ENCODE assay signal across 8 cellular contexts in the genomic region with DNA sequence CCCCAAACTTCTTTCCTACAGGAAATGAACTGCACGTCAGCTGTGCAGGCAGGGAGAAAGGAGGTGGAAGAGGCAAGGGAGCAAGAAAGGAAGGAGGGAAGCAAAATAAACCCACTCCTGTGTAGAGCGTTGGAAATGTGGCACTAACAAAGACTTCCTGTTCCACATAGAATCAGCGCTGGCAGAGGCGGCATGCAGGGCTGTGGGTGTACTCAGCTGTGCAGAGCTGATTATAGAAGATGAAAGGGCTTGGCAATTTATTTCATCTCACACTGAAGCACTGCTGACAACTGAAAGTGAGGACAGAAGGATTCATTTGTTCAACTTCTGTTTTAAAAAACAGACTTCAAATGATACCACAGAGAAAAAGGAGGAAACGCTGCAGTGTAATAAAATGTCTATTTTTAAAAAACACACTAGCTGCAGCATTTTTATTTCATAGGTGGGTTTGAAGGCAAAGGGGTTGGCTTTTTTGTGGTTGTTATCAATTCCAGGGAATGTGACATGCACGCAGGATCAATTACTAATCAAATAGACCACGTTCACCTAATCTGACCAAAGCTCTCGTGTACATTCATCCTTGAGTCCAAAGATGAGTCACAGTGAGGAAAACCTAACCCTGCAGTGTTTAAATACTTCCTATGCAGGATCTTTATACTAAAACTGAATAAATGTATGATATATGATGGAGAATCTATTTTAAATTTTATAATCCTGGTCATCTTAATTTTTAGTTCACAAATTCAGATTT.
DNase-seq lines count a peak whose midpoint lies in the region; ATAC-seq and TF ChIP-seq lines count a peak whose summit lies in the region.

No MANE protein-coding gene starts in this region.

- no peak overlapping the region for H4K8ac ChIP-seq in H9 (replicated peaks; ENCODE audit: insufficient read length, low read depth, low read length)

- H3K36me3 Mint-ChIP-seq in H9 (ENCODE audit: insufficient read depth in 1 of 3, low read depth in 3 of 3) = peaks cover 1 to 5% (median 2%) of the 10 kb centered on the region in 3 experiments; a peak in 5 of 7 replicates

- POLR2A ChIA-PET in HEK293 (lab: Yijun Ruan, JAX) = no interaction called here

- H3K18ac ChIP-seq in H9 (ENCODE audit: insufficient read length, low read depth, low read length) = no peak overlapping the region

- no peak overlapping the region for H3K4ac ChIP-seq in H9 (ENCODE audit: low read depth, low read length)

- no peak overlapping the region for H3K27ac ChIP-seq in HEK293 (ENCODE audit: extremely low read depth, low read depth, low read length)
- peak overlapping the region; percentile 21 for H3K27ac ChIP-seq in OCI-LY3 (ENCODE audit: low read length)
- no peak overlapping the region for H3K27ac ChIP-seq in H9 (ENCODE audit: insufficient read length, low read depth, low read length)

- no peak overlapping the region for H3K23ac ChIP-seq in H9 (ENCODE audit: insufficient read length, low read depth, low read length)

- 0 out of 2 replicates have a peak, but pooled peaks cover 4% of the 10 kb centered on the region for H3K4me1 ChIP-seq in HEK293 (ENCODE audit: control insufficient read depth, insufficient read depth, low read length)
- peaks cover 41% of the 10 kb centered on the region for H3K4me1 ChIP-seq in OCI-LY3 (ENCODE audit: low read length)
- no peaks in the 10 kb centered on the region for H3K4me1 ChIP-seq in H9 (ENCODE audit: insufficient read depth, low read length)

- DNase-seq in epithelial cell of proximal tubule (ENCODE audit: low read depth) (no peak), renal cortical epithelial cell (ENCODE audit: low read depth) (peak; percentile 42), AG08396 (ENCODE audit: low spot score) (no peak), H9 (no peak)
- DNase-seq in stimulated activated naive CD8-positive, alpha-beta T cell treated with anti-CD3 and anti-CD28 coated beads, Interleukin-15, Interleukin-2, amounts not matched to agents 100 U/mL and 50 U/mL, for 24 hours = no peak
- DNase-seq in stimulated activated CD4-positive, alpha-beta T cell treated with anti-CD3 and anti-CD28 coated beads, Interleukin-1b, Interleukin-23, amount 100 ng/mL, for 48 hours = no peak

- no CpG with 5 or more reads among the region's 8 CpGs for WGBS in H9 (ENCODE audit: extremely low coverage, insufficient read length, low lambda C conversion rate)

- H3T11ph ChIP-seq in H9 (ENCODE audit: low read length) = no peak overlapping the region

- no peak overlapping the region for H3K56ac ChIP-seq in H9 (ENCODE audit: insufficient read length, low read depth, low read length)

- peaks cover 6 to 7% of the 10 kb centered on the region in 2 experiments; a peak in 3 of 4 replicates for H3K4me1 Mint-ChIP-seq in H9

- no peak overlapping the region for H3K4me3 ChIP-seq in HEK293 (ENCODE audit: low read depth, low read length)
- peak overlapping the region; percentile 47 for H3K4me3 ChIP-seq in OCI-LY3 (ENCODE audit: low read length)
- H3K4me3 ChIP-seq in epithelial cell of proximal tubule (ENCODE audit: low read depth, low read length) = peak overlapping the region; percentile 14

- no peak for ATAC-seq in stimulated activated naive CD8-positive, alpha-beta T cell treated with anti-CD3 and anti-CD28 coated beads, Interleukin-15, Interleukin-2, amounts not matched to agents 100 U/mL and 50 U/mL, for 24 hours

- H2AFZ ChIP-seq in OCI-LY3 (ENCODE audit: low read depth, low read length) (peak overlapping the region; percentile 69), H9 (ENCODE audit: low read length) (no peak overlapping the region)

- no peak overlapping the region for H3K14ac ChIP-seq in H9 (ENCODE audit: insufficient read depth, low read length)

- H2BK20ac ChIP-seq in H9 (ENCODE audit: low read depth, low read length, poor library complexity, severe bottlenecking) = no peak overlapping the region

- no peak overlapping the region for H2AK5ac ChIP-seq in H9 (ENCODE audit: insufficient read length, low read length)

- H3K79me2 ChIP-seq in OCI-LY3 (ENCODE audit: low read length) (no peaks in the 10 kb centered on the region), H9 (ENCODE audit: insufficient read depth, low read length) (no peaks in the 10 kb centered on the region)

- no peak overlapping the region for H4K5ac ChIP-seq in H9 (ENCODE audit: insufficient read length, low read depth, low read length)

- H2BK120ac ChIP-seq in H9 (ENCODE audit: low read depth, low read length, poor library complexity, severe bottlenecking) = no peak overlapping the region

- H2BK5ac ChIP-seq in H9 (ENCODE audit: insufficient read length, low read length) = no peak overlapping the region

- no peak for TF ChIP-seq CTCF in HEK293 (tag by site-specific recombination; IDR thresholded peaks at IDR 0.05)
- no peak for TF ChIP-seq CTCF in OCI-LY3 (IDR thresholded peaks at IDR 0.05; ENCODE audit: low read depth, low read length)
- TF ChIP-seq CTCF in epithelial cell of proximal tubule (conservative IDR thresholded peaks at IDR 0.05; ENCODE audit: low read depth, low read length) = no peak
- TF ChIP-seq CTCF in H9 (conservative IDR thresholded peaks at IDR 0.05) = no peak

- CTCF ChIA-PET in HEK293 (lab: Yijun Ruan, JAX) = interaction anchor here (0.7 kb wide), 1 partner anchor 704 kb away, joined by 3 read pairs; no protein-coding TSS in a partner anchor

- no peaks in the 10 kb centered on the region for H3K23me2 ChIP-seq in H9 (ENCODE audit: insufficient read length, low read depth, low read length, poor library complexity, severe bottlenecking)

- peak overlapping the region; percentile 35; the same call in 1 of the 2 replicates for H3K9ac ChIP-seq in OCI-LY3 (ENCODE audit: low read length)
- no peak overlapping the region for H3K9ac ChIP-seq in H9 (ENCODE audit: extremely low read depth, insufficient read length, low read length)

- H4K91ac ChIP-seq in H9 (ENCODE audit: insufficient read length, low read depth, low read length) = no peak overlapping the region

- H3K9me3 ChIP-seq in HEK293 (ENCODE audit: control insufficient read depth, insufficient read depth, low read depth, low read length) = no peaks in the 10 kb centered on the region
- H3K9me3 ChIP-seq in OCI-LY3 (ENCODE audit: insufficient read depth, low read length) = no peaks in the 10 kb centered on the region
- no peaks in the 10 kb centered on the region for H3K9me3 ChIP-seq in H9 (ENCODE audit: control insufficient read depth, low read depth, low read length)

- H2BK15ac ChIP-seq in H9 (ENCODE audit: low read depth, low read length) = no peak overlapping the region

- H3K27me3 ChIP-seq in OCI-LY3 (ENCODE audit: low read depth, low read length) (no peaks in the 10 kb centered on the region), H9 (ENCODE audit: insufficient read depth, low read length) (no peaks in the 10 kb centered on the region)

- peak overlapping the region in 1 of 3 experiments; percentile 18; a peak in 1 of 7 replicates for H3K27ac Mint-ChIP-seq in H9

- H2BK12ac ChIP-seq in H9 (ENCODE audit: insufficient read length, low read depth, low read length) = no peak overlapping the region

- H3K79me1 ChIP-seq in H9 (ENCODE audit: insufficient read depth, low read depth, low read length, poor library complexity, severe bottlenecking) = no peaks in the 10 kb centered on the region

- H3K9me3 Mint-ChIP-seq in H9 = peaks cover 2% of the 10 kb centered on the region in 2 experiments

- H3K4me3 Mint-ChIP-seq in H9 = no peak overlapping the region

- H3K36me3 ChIP-seq in HEK293 (ENCODE audit: control insufficient read depth in 2 of 2, insufficient read depth in 1 of 2, low read length in 2 of 2) (no peaks in the 10 kb centered on the region), OCI-LY3 (replicated peaks; ENCODE audit: low read depth, low read length) (peaks cover 13% of the 10 kb centered on the region)

- H3K4me2 ChIP-seq in OCI-LY3 (ENCODE audit: low read length) (peak overlapping the region; percentile 67), H9 (ENCODE audit: insufficient read depth, insufficient read length, low read length) (no peak overlapping the region)

- no peaks in the 10 kb centered on the region for H3K27me3 Mint-ChIP-seq in H9 (ENCODE audit: low read depth)

- no peaks in the 10 kb centered on the region for H4K20me1 ChIP-seq in OCI-LY3 (ENCODE audit: insufficient read depth, low read length)
- no peaks in the 10 kb centered on the region for H4K20me1 ChIP-seq in H9 (ENCODE audit: control insufficient read depth, insufficient read depth, insufficient read length)

TF ChIP-seq in HEK293, 187 proteins besides CTCF, POLR2A, EP300 and RAD21 (continues in another document):
- TF ChIP-seq, protein P1, sequence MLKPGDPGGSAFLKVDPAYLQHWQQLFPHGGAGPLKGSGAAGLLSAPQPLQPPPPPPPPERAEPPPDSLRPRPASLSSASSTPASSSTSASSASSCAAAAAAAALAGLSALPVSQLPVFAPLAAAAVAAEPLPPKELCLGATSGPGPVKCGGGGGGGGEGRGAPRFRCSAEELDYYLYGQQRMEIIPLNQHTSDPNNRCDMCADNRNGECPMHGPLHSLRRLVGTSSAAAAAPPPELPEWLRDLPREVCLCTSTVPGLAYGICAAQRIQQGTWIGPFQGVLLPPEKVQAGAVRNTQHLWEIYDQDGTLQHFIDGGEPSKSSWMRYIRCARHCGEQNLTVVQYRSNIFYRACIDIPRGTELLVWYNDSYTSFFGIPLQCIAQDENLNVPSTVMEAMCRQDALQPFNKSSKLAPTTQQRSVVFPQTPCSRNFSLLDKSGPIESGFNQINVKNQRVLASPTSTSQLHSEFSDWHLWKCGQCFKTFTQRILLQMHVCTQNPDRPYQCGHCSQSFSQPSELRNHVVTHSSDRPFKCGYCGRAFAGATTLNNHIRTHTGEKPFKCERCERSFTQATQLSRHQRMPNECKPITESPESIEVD (tag by site-specific recombination; IDR thresholded peaks at IDR 0.05) = 0 out of 2 replicates have a peak, but pooled peaks have one; percentile 33
- TF ChIP-seq ZFHX2 (tag by site-specific recombination; conservative IDR thresholded peaks at IDR 0.05) = peak; percentile 73
- no peak for TF ChIP-seq ZNF510 (tag by site-specific recombination; IDR thresholded peaks at IDR 0.05; ENCODE audit: insufficient replicate concordance)
- no peak for TF ChIP-seq PBX3 (CRISPR knock-in tag; IDR thresholded peaks at IDR 0.05)
- no peak for TF ChIP-seq ZNF114 (tag by site-specific recombination; IDR thresholded peaks at IDR 0.05)
- no peak for TF ChIP-seq MZF1 (tag by site-specific recombination; IDR thresholded peaks at IDR 0.05; ENCODE audit: borderline replicate concordance)
- no peak for TF ChIP-seq ZNF239 (tag by site-specific recombination; IDR thresholded peaks at IDR 0.05)
- TF ChIP-seq ZNF830 (tag by site-specific recombination; IDR thresholded peaks at IDR 0.05; ENCODE audit: low read depth) = no peak
